In genomic region chr10:121783782-121784372, GRCh38 we compare ENCODE assay signal across 5 cellular contexts.
"Had no signal": no experiment of that assay in that cellular context is flagged by ENCODE, and none has a peak within 500 bp of the region (broad histone marks: within the 10 kb centered on the region; RNA-seq: fewer than 3 reads in every experiment).

No MANE protein-coding gene starts in this region.

- H3K4me3 ChIP-seq: GM23338, K562 had no signal

- H3K4me2 ChIP-seq: GM23338 had no signal

- DNase-seq: H9, HCEC 1CT, IMR-90 had no signal

- H3K9me3 Mint-ChIP-seq: GM23338, H9 had no signal

- H3K27ac Mint-ChIP-seq: GM23338, H9 had no signal

- ATAC-seq: GM23338, K562 had no signal

- H3K4me3 Mint-ChIP-seq: GM23338, H9 had no signal

- H2AFZ ChIP-seq: GM23338 had no signal

- H3K4me1 Mint-ChIP-seq: GM23338, H9 had no signal
